1 cellular context compared by ENCODE assay signal in genomic region chr7:21355406-21355874, GRCh38.
TF ChIP-seq lines count a peak whose summit lies in the region.

No MANE protein-coding gene starts in this region.

TF ChIP-seq in K562, 482 proteins besides CTCF, POLR2A, EP300 and RAD21 (continued from another document):
- TF ChIP-seq ZNF407 (IDR thresholded peaks at IDR 0.05; ENCODE audit: low read depth) (peak; percentile 48; the same call in 1 of the 2 replicates), NBN (IDR thresholded peaks at IDR 0.05; ENCODE audit: low read depth) (0 out of 2 replicates have a peak, but pooled peaks have one; percentile 27), ID3 (CRISPR knock-in tag; IDR thresholded peaks at IDR 0.05) (no peak), ID3 (tag; IDR thresholded peaks at IDR 0.05) (0 out of 2 replicates have a peak, but pooled peaks have one; percentile 14), VEZF1 (CRISPR knock-in tag; IDR thresholded peaks at IDR 0.05) (peak; percentile 44; the same call in 1 of the 2 replicates), ZEB2 (IDR thresholded peaks at IDR 0.05) (peak; percentile 63; the same call in 1 of the 2 replicates), SOX6 (IDR thresholded peaks at IDR 0.05) (peak; percentile 60; the same call in 1 of the 2 replicates), SMARCE1 (IDR thresholded peaks at IDR 0.05) (peak; percentile 77; the same call in 1 of the 2 replicates), CEBPB (tag; IDR thresholded peaks at IDR 0.05) (0 out of 2 replicates have a peak, but pooled peaks have one; percentile 40), KLF1 (tag; IDR thresholded peaks at IDR 0.05) (peak; percentile 27; the same call in 1 of the 2 replicates), HDGF (IDR thresholded peaks at IDR 0.05) (no peak), CREM (IDR thresholded peaks at IDR 0.05; ENCODE audit: low read depth) (peak; percentile 64), ZNF445 (CRISPR knock-in tag; IDR thresholded peaks at IDR 0.05; ENCODE audit: low read depth) (no peak), ATF7 (IDR thresholded peaks at IDR 0.05) (0 out of 2 replicates have a peak, but pooled peaks have one; percentile 16), PKNOX1 (IDR thresholded peaks at IDR 0.05) (peak; percentile 51; the same call in 1 of the 2 replicates), JUND (IDR thresholded peaks at IDR 0.05; ENCODE audit: borderline replicate concordance, low read depth, low read length) (peak; percentile 39; the same call in 1 of the 2 replicates), JUND (tag; IDR thresholded peaks at IDR 0.05; ENCODE audit: borderline replicate concordance, low read depth, low read length) (no peak; the same call in 2 of the 3 replicates)
